In genomic region chr2:173218331-173219056, GRCh38 we compare ENCODE assay signal across 11 cellular contexts.
DNase-seq lines count a peak whose midpoint lies in the region; ATAC-seq, FAIRE-seq and TF ChIP-seq lines count a peak whose summit lies in the region.
"Had no signal": no experiment of that assay in that cellular context is flagged by ENCODE, and none has a peak within 500 bp of the region (broad histone marks: within the 10 kb centered on the region; RNA-seq: fewer than 3 reads in every experiment).

No MANE protein-coding gene starts in this region.

- H3K79me2 ChIP-seq in endothelial cell of umbilical vein (ENCODE audit: control insufficient read depth, insufficient read depth, low read length) (no peaks in the 10 kb centered on the region), mesendoderm (ENCODE audit: control insufficient read depth, insufficient read depth, low read length) (no peaks in the 10 kb centered on the region)

- no peak for TF ChIP-seq CTCF in endothelial cell of umbilical vein (IDR thresholded peaks at IDR 0.05; ENCODE audit: extremely low read depth in 1 of 2, insufficient read depth in 1 of 2, low read depth in 1 of 2, low read length in 2 of 2)

- H2BK120ac ChIP-seq in mesendoderm (ENCODE audit: low read depth, low read length): no peak overlapping the region

- no peak overlapping the region for H2AK5ac ChIP-seq in mesendoderm (ENCODE audit: low read length)

- no peaks in the 10 kb centered on the region for H3K79me1 ChIP-seq in mesendoderm (ENCODE audit: low read length)

- BruUV-seq in endothelial cell of umbilical vein (replicated peaks; lab: Mats Ljungman, UMichigan): no TSS peak

- no peak overlapping the region for H3K56ac ChIP-seq in mesendoderm (ENCODE audit: low read length)

- H3K36me3 ChIP-seq in BLaER1: peaks cover 6% of the 10 kb centered on the region
- no peaks in the 10 kb centered on the region for H3K36me3 ChIP-seq in endothelial cell of umbilical vein (ENCODE audit: control insufficient read depth in 2 of 2, extremely low read depth in 1 of 2, insufficient read depth in 2 of 2, low read length in 2 of 2)
- no peaks in the 10 kb centered on the region for H3K36me3 ChIP-seq in mesendoderm (ENCODE audit: control insufficient read depth, insufficient read depth, low read length)

- CTCF ChIA-PET in endothelial cell of umbilical vein (lab: Charles Lee): interaction anchor here (0.8 to 17.1 kb wide), 5 partner anchors 9 to 405 kb away, joined by 3 to 493 read pairs (median 4); no protein-coding TSS in a partner anchor

- no peak overlapping the region for H3K4me3 ChIP-seq in BLaER1
- no peak overlapping the region for H3K4me3 ChIP-seq in endothelial cell of umbilical vein (replicated peaks in 1 of 3; ENCODE audit: insufficient read depth in 1 of 3, low read depth in 1 of 3, low read length in 3 of 3)
- H3K4me3 ChIP-seq in mesendoderm (ENCODE audit: low read length): no peak overlapping the region

- DNase-seq in KBM-7 (peak; percentile 9), endothelial cell of umbilical vein (ENCODE audit: low read depth, low spot score) (peak; percentile 39), mesendoderm (peak; percentile 62), GM12891 (ENCODE audit: insufficient read length, low spot score) (no peak), SW480 (ENCODE audit: low spot score) (no peak)
- no peak for DNase-seq in stimulated activated CD4-positive, alpha-beta T cell treated with anti-CD3 and anti-CD28 coated beads, Interleukin-1b, Interleukin-23, amount 100 ng/mL, for 48 hours
- no peak for DNase-seq in stimulated activated naive CD8-positive, alpha-beta T cell treated with anti-CD3 and anti-CD28 coated beads, Interleukin-15, Interleukin-2, amounts not matched to agents 100 U/mL and 50 U/mL, for 24 hours
- DNase-seq: activated CD4-positive, alpha-beta T cell treated with anti-CD3 and anti-CD28 coated beads for 1 hour; CD4-positive, alpha-beta T cell; nucleus accumbens had no signal

- H2BK15ac ChIP-seq in mesendoderm (replicated peaks; ENCODE audit: low read depth): no peak overlapping the region

- no peak overlapping the region for H3K4ac ChIP-seq in mesendoderm (ENCODE audit: low read depth, low read length)

- POLR2A ChIA-PET in endothelial cell of umbilical vein (lab: Charles Lee): interaction anchor here (0.6 kb wide), 1 partner anchor 10 kb away, joined by 6 read pairs; no protein-coding TSS in a partner anchor

- no peak overlapping the region for H3K9ac ChIP-seq in BLaER1
- H3K9ac ChIP-seq in endothelial cell of umbilical vein (replicated peaks; ENCODE audit: extremely low read depth, insufficient read depth, low read length): no peak overlapping the region
- H3K9ac ChIP-seq in mesendoderm (ENCODE audit: low read length): no peak overlapping the region

- H3K27me3 ChIP-seq in BLaER1 (no peaks in the 10 kb centered on the region), endothelial cell of umbilical vein (ENCODE audit: control insufficient read depth in 2 of 2, insufficient read depth in 2 of 2, low read length in 2 of 2) (no peaks in the 10 kb centered on the region), mesendoderm (ENCODE audit: insufficient read depth, low read length, poor library complexity) (no peaks in the 10 kb centered on the region)

- no peak overlapping the region for H4K5ac ChIP-seq in mesendoderm (ENCODE audit: low read length)

- in situ Hi-C loops in KBM-7 (cut with MboI; ENCODE audit: low pct_unique_long_range_greater_than_20kb, low sequenced_read_pairs): no loop called here

- H3K18ac ChIP-seq in mesendoderm (ENCODE audit: low read length): no peak overlapping the region

- no peaks in the 10 kb centered on the region for H3K9me3 ChIP-seq in BLaER1
- H3K9me3 ChIP-seq in endothelial cell of umbilical vein (replicated peaks; ENCODE audit: control insufficient read depth, insufficient read depth, low read length): no peaks in the 10 kb centered on the region

- dilution Hi-C loops in endothelial cell of umbilical vein (cut with MboI; ENCODE audit: extremely low pct_ligation_motif_present, low sequenced_read_pairs): loop anchor here (25.0 kb wide), 1 partner anchor 206 kb away; no protein-coding TSS in a partner anchor

- H4K8ac ChIP-seq in mesendoderm (ENCODE audit: low read depth, low read length): no peak overlapping the region

- intact Hi-C loops in endothelial cell of umbilical vein (cut with micrococcal nuclease): loop anchor here (10.0 kb wide), 1 partner anchor 136 kb away; the partner anchor contains the start of gene CDCA7

- H3K4me1 ChIP-seq in BLaER1: peaks cover 20% of the 10 kb centered on the region
- H3K4me1 ChIP-seq in endothelial cell of umbilical vein (ENCODE audit: control insufficient read depth, extremely low read depth, insufficient read depth, low read length): no peaks in the 10 kb centered on the region
- no peaks in the 10 kb centered on the region for H3K4me1 ChIP-seq in mesendoderm (ENCODE audit: control insufficient read depth, low read depth, low read length)

- H3K27ac ChIP-seq in BLaER1 (no peak overlapping the region), endothelial cell of umbilical vein (ENCODE audit: insufficient read depth, low read depth, low read length) (no peak overlapping the region), mesendoderm (ENCODE audit: low read depth, low read length) (no peak overlapping the region)

- no peak overlapping the region for H3K23ac ChIP-seq in mesendoderm (ENCODE audit: low read length)

- TF ChIP-seq POLR2A in endothelial cell of umbilical vein (IDR thresholded peaks at IDR 0.05; ENCODE audit: low read depth, low read length) (no peak), GM12891 (IDR thresholded peaks at IDR 0.05; ENCODE audit: low read depth, low read length) (no peak)

- no peak overlapping the region for H2BK5ac ChIP-seq in mesendoderm (ENCODE audit: low read length)

- no peak for ATAC-seq in stimulated activated naive CD8-positive, alpha-beta T cell treated with anti-CD3 and anti-CD28 coated beads, Interleukin-15, Interleukin-2, amounts not matched to agents 100 U/mL and 50 U/mL, for 24 hours

- H4K20me1 ChIP-seq in BLaER1 (no peaks in the 10 kb centered on the region), endothelial cell of umbilical vein (replicated peaks; ENCODE audit: control insufficient read depth, extremely low read depth, insufficient read depth, low read length) (no peaks in the 10 kb centered on the region)

- FAIRE-seq in endothelial cell of umbilical vein (lab: Jason Lieb, UNC) (peak; percentile 31), GM12891 (lab: Jason Lieb, UNC) (no peak)

- no peaks in the 10 kb centered on the region for H3K9me1 ChIP-seq in endothelial cell of umbilical vein (replicated peaks; ENCODE audit: control insufficient read depth, extremely low read depth, insufficient read depth, low read length)

- H3K4me2 ChIP-seq in BLaER1 (peak overlapping the region; percentile 31), endothelial cell of umbilical vein (ENCODE audit: insufficient read depth, low read length) (no peak overlapping the region), mesendoderm (ENCODE audit: low read length) (no peak overlapping the region)

- no CpG with 5 or more reads among the region's 6 CpGs for WGBS in mesendoderm (ENCODE audit: extremely low coverage, insufficient coverage, low lambda C conversion rate)

- H2AFZ ChIP-seq in endothelial cell of umbilical vein (ENCODE audit: low read depth, low read length): no peak overlapping the region

TF ChIP-seq in endothelial cell of umbilical vein, 7 proteins besides CTCF, POLR2A, EP300 and RAD21:
- TF ChIP-seq POLR2AphosphoS5 (IDR thresholded peaks at IDR 0.05; ENCODE audit: insufficient read depth, low read depth, low read length) (no peak), FOS (IDR thresholded peaks at IDR 0.05; ENCODE audit: borderline replicate concordance, insufficient read depth, low read length) (no peak), JUN (IDR thresholded peaks at IDR 0.05; ENCODE audit: borderline replicate concordance, insufficient read depth, insufficient read length, low read depth) (no peak), MYC (IDR thresholded peaks at IDR 0.05; ENCODE audit: low read depth, low read length) (no peak), EZH2 (IDR thresholded peaks at IDR 0.05; ENCODE audit: borderline replicate concordance, low read depth, low read length, severe bottlenecking) (no peak), GATA2 (IDR thresholded peaks at IDR 0.05; ENCODE audit: insufficient read depth, insufficient read length, low read depth, low read length) (no peak)
- TF ChIP-seq, protein P1, sequence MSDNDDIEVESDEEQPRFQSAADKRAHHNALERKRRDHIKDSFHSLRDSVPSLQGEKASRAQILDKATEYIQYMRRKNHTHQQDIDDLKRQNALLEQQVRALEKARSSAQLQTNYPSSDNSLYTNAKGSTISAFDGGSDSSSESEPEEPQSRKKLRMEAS (IDR thresholded peaks at IDR 0.05; ENCODE audit: insufficient read depth, insufficient read length): no peak

TF ChIP-seq in GM12891, 5 proteins besides CTCF, POLR2A, EP300 and RAD21:
- no peak for TF ChIP-seq SPI1 (IDR thresholded peaks at IDR 0.05; ENCODE audit: low read depth, low read length)
- no peak for TF ChIP-seq TAF1 (IDR thresholded peaks at IDR 0.05; ENCODE audit: low read depth, low read length)
- TF ChIP-seq POU2F2 (IDR thresholded peaks at IDR 0.05; ENCODE audit: low read depth, low read length): no peak
- no peak for TF ChIP-seq POLR2AphosphoS5 (IDR thresholded peaks at IDR 0.05; ENCODE audit: low read depth, low read length)
- TF ChIP-seq PAX5 (IDR thresholded peaks at IDR 0.05; ENCODE audit: insufficient read depth, low read length, severe bottlenecking): no peak

Comparison
In these comparisons a context has a peak if more than half of its experiments do, and no peak if none do; other contexts are left out.
1. DNase-seq: peak in KBM-7 (single experiment), endothelial cell of umbilical vein (single experiment) and mesendoderm (single experiment); none in GM12891 (single experiment), SW480 (single experiment), stimulated activated CD4-positive, alpha-beta T cell treated with anti-CD3 and anti-CD28 coated beads, Interleukin-1b, Interleukin-23, amount 100 ng/mL, for 48 hours (single experiment) and stimulated activated naive CD8-positive, alpha-beta T cell treated with anti-CD3 and anti-CD28 coated beads, Interleukin-15, Interleukin-2, amounts not matched to agents 100 U/mL and 50 U/mL, for 24 hours (single experiment).